8 cellular contexts compared by ENCODE assay signal in genomic region chr4:6263541-6264540, GRCh38. TPM values are rescaled to one million over a fixed set of nuclear protein-coding genes. Genes with fewer than 3 reads are reported as not detected.
DNase-seq lines count a peak whose midpoint lies in the region; ATAC-seq and TF ChIP-seq lines count a peak whose summit lies in the region.

No MANE protein-coding gene starts in this region.

- DNase-seq in Right ventricle myocardium inferior (ENCODE audit: missing footprints) (no peak), cardiac septum (ENCODE audit: low spot score) (no peak), RPMI7951 (ENCODE audit: low read depth) (peak; percentile 37), fibroblast of lung (ENCODE audit: low read depth in 2 of 2) (peak; percentile 46 to 68), trophoblast cell (peak; percentile 26 to 44), GF-D8 (lab: John Stamatoyannopoulos, UW) (no peak), GM19238 (ENCODE audit: insufficient read length, low spot score) (no peak)

- H3K79me1 ChIP-seq in trophoblast cell (ENCODE audit: low read length): peaks cover 3% of the 10 kb centered on the region

- H3K4me1 ChIP-seq in fibroblast of lung (ENCODE audit: control insufficient read depth, extremely low read depth, insufficient read depth, low read length) (no peaks in the 10 kb centered on the region), trophoblast cell (ENCODE audit: control insufficient read depth in 1 of 2, insufficient read depth in 2 of 2, low read length in 2 of 2) (peaks cover under 1% of the 10 kb centered on the region in 2 experiments)

- no peak overlapping the region for H3K18ac ChIP-seq in trophoblast cell (ENCODE audit: low read length)

- H3K36me3 ChIP-seq in fibroblast of lung (ENCODE audit: control insufficient read depth, insufficient read depth, low read length) (no peaks in the 10 kb centered on the region), trophoblast cell (ENCODE audit: control insufficient read depth in 1 of 2, insufficient read depth in 2 of 2, low read length in 2 of 2) (no peaks in the 10 kb centered on the region)

- H2AK5ac ChIP-seq in trophoblast cell (ENCODE audit: low read length): no peak overlapping the region

- H2AFZ ChIP-seq in fibroblast of lung (ENCODE audit: low read length): no peak overlapping the region
- H2AFZ ChIP-seq in trophoblast cell (ENCODE audit: insufficient read depth, low read length, poor library complexity): no peak overlapping the region

- no peak overlapping the region for H3K9ac ChIP-seq in fibroblast of lung (ENCODE audit: insufficient read depth, low read length)
- H3K9ac ChIP-seq in trophoblast cell (ENCODE audit: low read length): no peak overlapping the region

- H3K79me2 ChIP-seq in fibroblast of lung (ENCODE audit: control insufficient read depth, insufficient read depth, low read length) (no peaks in the 10 kb centered on the region), trophoblast cell (ENCODE audit: control insufficient read depth, insufficient read depth, low read length, poor library complexity) (no peaks in the 10 kb centered on the region)

- no peak overlapping the region for H3K14ac ChIP-seq in trophoblast cell (ENCODE audit: low read length)

- H2BK12ac ChIP-seq in trophoblast cell (ENCODE audit: low read length): no peak overlapping the region

- no peak overlapping the region for H2BK120ac ChIP-seq in trophoblast cell (ENCODE audit: insufficient read depth, low read length, poor library complexity)

- H4K91ac ChIP-seq in trophoblast cell (ENCODE audit: low read depth, low read length): peak overlapping the region; percentile 15

- no peak overlapping the region for H3K23ac ChIP-seq in trophoblast cell (ENCODE audit: low read length)

- WGBS in trophoblast cell (ENCODE audit: extremely low coverage, insufficient coverage, insufficient read length): no CpG with 5 or more reads among the region's 18 CpGs

- peak; percentile 40 for ATAC-seq in Right ventricle myocardium inferior
- ATAC-seq in HG03378 (IDR thresholded peaks at IDR 0.05; ENCODE audit: unreplicated experiment): no peak

- no peak overlapping the region for H3K4me2 ChIP-seq in fibroblast of lung (ENCODE audit: extremely low read depth, insufficient read depth, low read length)
- no peak overlapping the region for H3K4me2 ChIP-seq in trophoblast cell (ENCODE audit: low read length)

- no peak overlapping the region for H2BK5ac ChIP-seq in trophoblast cell (ENCODE audit: low read depth, low read length, poor library complexity)

- no peaks in the 10 kb centered on the region for H4K20me1 ChIP-seq in fibroblast of lung (ENCODE audit: control insufficient read depth, extremely low read depth, insufficient read depth, low read length)

- H3K27me3 ChIP-seq in fibroblast of lung (ENCODE audit: control insufficient read depth, insufficient read depth, low read length) (peaks cover 5% of the 10 kb centered on the region), trophoblast cell (ENCODE audit: insufficient read depth, low read length) (no peaks in the 10 kb centered on the region)

- TF ChIP-seq CTCF in fibroblast of lung (conservative IDR thresholded peaks at IDR 0.05 in 1 of 2, IDR thresholded peaks at IDR 0.05 in 1 of 2; ENCODE audit: low read depth in 1 of 2, low read length in 2 of 2): peak; percentile 60 to 82

- H3K27ac ChIP-seq in fibroblast of lung (ENCODE audit: insufficient read depth, low read length) (no peak overlapping the region), trophoblast cell (ENCODE audit: low read depth, low read length) (no peak overlapping the region)

- no peak overlapping the region for H3K4ac ChIP-seq in trophoblast cell (ENCODE audit: low read depth, low read length)

- H3K4me3 ChIP-seq in fibroblast of lung (replicated peaks in 1 of 4; ENCODE audit: control extremely low read depth in 1 of 4, insufficient read depth in 1 of 4, low read depth in 3 of 4, low read length in 4 of 4): no peak overlapping the region
- H3K4me3 ChIP-seq in trophoblast cell (ENCODE audit: low read depth, low read length): no peak overlapping the region

- H3K9me3 ChIP-seq in fibroblast of lung (ENCODE audit: control insufficient read depth, insufficient read depth, low read depth, low read length) (no peaks in the 10 kb centered on the region), trophoblast cell (ENCODE audit: insufficient read depth, low read depth, low read length) (peaks cover 3% of the 10 kb centered on the region)

- H4K8ac ChIP-seq in trophoblast cell (ENCODE audit: low read depth, low read length): no peak overlapping the region

- H4K12ac ChIP-seq in trophoblast cell (ENCODE audit: low read depth, low read length): no peak overlapping the region

- intact Hi-C loops in Right ventricle myocardium inferior (cut with DNase I) (loop anchor here (1.0 kb wide), 1 partner anchor 63 kb away; no protein-coding TSS in a partner anchor), cardiac septum (cut with DNase I) (loop anchor here (2.0 to 10.0 kb wide), 2 partner anchors 63 to 281 kb away; no protein-coding TSS in a partner anchor)

RNA-seq across cellular contexts. Expression of gene WFS1, which starts 5.8 kb away (rescaled TPM):
- 88.4 TPM for total RNA-seq in Right ventricle myocardium inferior
- 48.4 TPM for total RNA-seq in cardiac septum
- total RNA-seq in RPMI7951 (2014; rRNA removed; shearing (Covaris generic)): 28.4 and 29.4 TPM in 2 replicates
- 18.5 and 37.5 TPM in 2 replicates for total RNA-seq in fibroblast of lung
- 25.7 and 27.2 TPM in 2 replicates for polyA plus RNA-seq in fibroblast of lung
- polyA plus RNA-seq in fibroblast of lung (2012): 40.7 and 42.9 TPM in 2 replicates
- polyA minus RNA-seq in fibroblast of lung (ENCODE audit: low replicate concordance): 205 and 277 TPM in 2 replicates
- 65.0 and 74.6 TPM in 2 replicates for polyA plus RNA-seq in trophoblast cell (2013)

Comparison
In these comparisons a context has a peak if more than half of its experiments do, and no peak if none do; other contexts are left out.
1. DNase-seq: peak in RPMI7951 (single experiment), fibroblast of lung (2 of 2) and trophoblast cell (2 of 2); none in Right ventricle myocardium inferior (single experiment), cardiac septum (single experiment), GF-D8 (single experiment) and GM19238 (single experiment).